In genomic region chr5:132064738-132065331, GRCh38 we compare ENCODE assay signal across 1 cellular context.
TF ChIP-seq lines count a peak whose summit lies in the region.

No MANE protein-coding gene starts in this region.

TF ChIP-seq in SK-N-SH, 30 proteins besides CTCF, POLR2A, EP300 and RAD21:
- no peak for TF ChIP-seq CHD2 (IDR thresholded peaks at IDR 0.05; ENCODE audit: low read length, partially characterized antibody)
- 0 out of 2 replicates have a peak, but pooled peaks have one; percentile 51 for TF ChIP-seq RCOR1 (IDR thresholded peaks at IDR 0.05; ENCODE audit: low read length)
- TF ChIP-seq MEF2A (IDR thresholded peaks at IDR 0.05; ENCODE audit: borderline replicate concordance, low read depth), result no peak
- TF ChIP-seq SMC3 (IDR thresholded peaks at IDR 0.05; ENCODE audit: low read depth, low read length), result peak; percentile 59
